9 cellular contexts compared by ENCODE assay signal in the genomic region with DNA sequence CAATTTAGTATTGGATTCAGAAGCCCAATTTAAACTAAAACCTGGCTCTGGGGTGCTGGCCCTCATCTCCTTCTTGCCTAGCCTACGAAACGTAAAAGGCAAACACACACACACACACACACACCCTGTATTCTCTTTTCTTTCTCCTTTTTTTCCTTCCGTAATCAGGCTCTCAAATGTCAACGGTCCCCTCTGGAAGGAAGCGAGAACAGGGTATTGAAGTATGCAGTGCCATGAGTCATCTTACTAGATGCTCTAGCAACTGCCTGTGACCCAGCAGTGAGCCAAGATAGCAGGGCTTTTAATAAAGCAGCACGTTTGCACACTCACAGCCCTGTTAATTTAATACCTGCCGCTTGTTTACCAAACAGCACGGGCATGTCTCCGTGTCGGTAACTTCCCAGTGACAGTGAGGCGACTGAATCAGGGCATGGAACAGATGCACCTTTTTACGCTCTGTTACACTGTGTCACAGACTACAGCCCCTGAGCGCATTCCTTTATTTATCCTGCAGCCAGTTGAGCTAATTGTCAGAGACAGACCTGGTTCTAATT.
DNase-seq lines count a peak whose midpoint lies in the region; TF ChIP-seq lines count a peak whose summit lies in the region.
"Had no signal": no experiment of that assay in that cellular context is flagged by ENCODE, and none has a peak within 500 bp of the region (broad histone marks: within the 10 kb centered on the region; RNA-seq: fewer than 3 reads in every experiment).

No MANE protein-coding gene starts in this region.

- DNase-seq in NCI-H82 (lab: John Stamatoyannopoulos, UW) (peak; percentile 40), NCI-H82 treated with DMSO at 0.1 percent for 48 hours (lab: John Stamatoyannopoulos, UW; ENCODE audit: unreplicated experiment) (no peak), WERI-Rb-1 (peak; percentile 33), uterus (peak in 1 of 2 donors; percentile 38), middle frontal gyrus (ENCODE audit: extremely low spot score, low spot score) (no peak), coronary artery (ENCODE audit: low spot score) (no peak), Kasumi-1 (lab: John Stamatoyannopoulos, UW) (no peak)

- H3K27me3 ChIP-seq in WERI-Rb-1 (ENCODE audit: insufficient read depth, low read depth, severe bottlenecking) (no peaks in the 10 kb centered on the region), iPS-20b (ENCODE audit: insufficient read depth, low read length) (no peaks in the 10 kb centered on the region), uterus (no peaks in the 10 kb centered on the region)

- H3K9me3 ChIP-seq in WERI-Rb-1 (ENCODE audit: severe bottlenecking): no peaks in the 10 kb centered on the region
- no peaks in the 10 kb centered on the region for H3K9me3 ChIP-seq in iPS-20b (ENCODE audit: insufficient read depth, low read depth, low read length)
- H3K9me3 ChIP-seq in uterus: no peaks in the 10 kb centered on the region

- no peak overlapping the region for H3K27ac ChIP-seq in WERI-Rb-1
- H3K27ac ChIP-seq in iPS-20b (ENCODE audit: low read length): peak overlapping the region; percentile 1
- H3K27ac ChIP-seq in uterus: peak overlapping the region; percentile 53 to 68
- H3K27ac ChIP-seq in coronary artery: peak overlapping the region in 1 of 2 donors; percentile 31
- H3K27ac ChIP-seq: KMS-11 had no signal

- H3K9ac ChIP-seq in iPS-20b (ENCODE audit: low read depth, low read length): peak overlapping the region; percentile 19; the same call in 1 of the 2 replicates
- H3K9ac ChIP-seq: KMS-11 had no signal

- intact Hi-C loops in uterus (cut with DNase I; ENCODE audit: low total_unique reads): no loop called here

- H3K4me3 ChIP-seq in WERI-Rb-1 (ENCODE audit: low read depth, low read length) (peak overlapping the region; percentile 7), iPS-20b (ENCODE audit: low read length) (0 out of 2 replicates have a peak overlapping the region, but pooled peaks have one; percentile 1), uterus (no peak overlapping the region), coronary artery (no peak overlapping the region)

- TF ChIP-seq POLR2A in uterus (IDR thresholded peaks at IDR 0.05): no peak

- H3K4me1 ChIP-seq in iPS-20b (ENCODE audit: insufficient read depth, low read length) (peaks cover 50% of the 10 kb centered on the region), uterus (peaks cover 0 to 7% of the 10 kb centered on the region in 2 donors)

- H3K36me3 ChIP-seq in WERI-Rb-1: no peaks in the 10 kb centered on the region
- H3K36me3 ChIP-seq in iPS-20b (ENCODE audit: insufficient read depth, low read depth, low read length): no peaks in the 10 kb centered on the region
- H3K36me3 ChIP-seq in uterus: no peaks in the 10 kb centered on the region

- no peak for TF ChIP-seq CTCF in WERI-Rb-1 (IDR thresholded peaks at IDR 0.05; ENCODE audit: low read depth, low read length)
- no peak for TF ChIP-seq CTCF in uterus (IDR thresholded peaks at IDR 0.05)
- TF ChIP-seq CTCF in coronary artery (IDR thresholded peaks at IDR 0.05): no peak

Comparison
In these comparisons a context has a peak if more than half of its experiments do, and no peak if none do; other contexts are left out.
1. DNase-seq: peak in NCI-H82 (single experiment) and WERI-Rb-1 (single experiment); none in NCI-H82 treated with DMSO at 0.1 percent for 48 hours (single experiment), middle frontal gyrus (single experiment), coronary artery (single experiment) and Kasumi-1 (0 of 2).
2. H3K4me3 ChIP-seq: peak in WERI-Rb-1 (single experiment) and iPS-20b (single experiment); none in uterus (0 of 2) and coronary artery (single experiment).